In genomic region chr17:41785876-41786226, GRCh38 we compare ENCODE assay signal across 8 cellular contexts. TPM values are rescaled to one million over a fixed set of nuclear protein-coding genes. Genes with fewer than 3 reads are reported as not detected.
DNase-seq lines count a peak whose midpoint lies in the region; ATAC-seq, FAIRE-seq and TF ChIP-seq lines count a peak whose summit lies in the region.

No MANE protein-coding gene starts in this region.

- H3K4me1 Mint-ChIP-seq in T-helper 2 cell treated with Interferon-gamma antibody and Interleukin-4, amounts not matched to agents 5 μg/mL and 100 μg/mL, for 36 hours (ENCODE audit: low read depth), result peaks cover 26% of the 10 kb centered on the region
- H3K4me1 Mint-ChIP-seq in activated CD8-positive, alpha-beta T cell treated with anti-CD3 and anti-CD28 coated beads, Interleukin-2, amount 10 ng/mL, durations not matched to agents 7 days and 5 days (ENCODE audit: low read depth), result peaks cover 40% of the 10 kb centered on the region

- peak overlapping the region; percentile 93 for H3K27ac ChIP-seq in hepatocyte
- peak overlapping the region; percentile 60 for H3K27ac ChIP-seq in smooth muscle cell (ENCODE audit: low read depth)

- H3K4me3 Mint-ChIP-seq in T-helper 2 cell treated with Interferon-gamma antibody and Interleukin-4, amounts not matched to agents 5 μg/mL and 100 μg/mL, for 36 hours, result peak overlapping the region; percentile 48
- peak overlapping the region; percentile 25 for H3K4me3 Mint-ChIP-seq in activated CD8-positive, alpha-beta T cell treated with anti-CD3 and anti-CD28 coated beads, Interleukin-2, amount 10 ng/mL, durations not matched to agents 7 days and 5 days

- no peaks in the 10 kb centered on the region for H3K36me3 Mint-ChIP-seq in T-helper 2 cell treated with Interferon-gamma antibody and Interleukin-4, amounts not matched to agents 5 μg/mL and 100 μg/mL, for 36 hours (ENCODE audit: low read depth)
- H3K36me3 Mint-ChIP-seq in activated CD8-positive, alpha-beta T cell treated with anti-CD3 and anti-CD28 coated beads, Interleukin-2, amount 10 ng/mL, durations not matched to agents 7 days and 5 days (ENCODE audit: low read depth), result no peaks in the 10 kb centered on the region

- H3K9me3 ChIP-seq in hepatocyte (ENCODE audit: low read depth), result no peaks in the 10 kb centered on the region
- no peaks in the 10 kb centered on the region for H3K9me3 ChIP-seq in smooth muscle cell (replicated peaks; ENCODE audit: low read depth)

- H4K20me1 ChIP-seq in hepatocyte (ENCODE audit: insufficient read depth, poor library complexity, severe bottlenecking), result peaks cover 40% of the 10 kb centered on the region
- H4K20me1 ChIP-seq in smooth muscle cell (ENCODE audit: low read depth), result peaks cover 44% of the 10 kb centered on the region

- CTCF ChIA-PET in activated CD8-positive, alpha-beta T cell treated with anti-CD3 and anti-CD28 coated beads, Interleukin-2, amount 10 ng/mL, durations not matched to agents 7 days and 5 days (lab: Charles Lee), result interaction anchor here (0.8 to 2.0 kb wide), 14 partner anchors 8 to 173 kb away, joined by 3 to 18 read pairs (median 4); partner anchors contain the start of gene P3H4

- TF ChIP-seq CTCF in hepatocyte (IDR thresholded peaks at IDR 0.05; ENCODE audit: poor library complexity) (no peak), smooth muscle cell (IDR thresholded peaks at IDR 0.05; ENCODE audit: borderline replicate concordance, insufficient read depth, poor library complexity, severe bottlenecking) (no peak)

- POLR2A ChIA-PET in activated CD8-positive, alpha-beta T cell treated with anti-CD3 and anti-CD28 coated beads, Interleukin-2, amount 10 ng/mL, durations not matched to agents 7 days and 5 days (lab: Charles Lee), result interaction anchor here (0.6 kb wide), 1 partner anchor 142 kb away, joined by 3 read pairs; no protein-coding TSS in a partner anchor

- H3F3A ChIP-seq in smooth muscle cell (ENCODE audit: low read depth), result peaks cover 10% of the 10 kb centered on the region

- peaks cover 34% of the 10 kb centered on the region for H3K27me3 Mint-ChIP-seq in T-helper 2 cell treated with Interferon-gamma antibody and Interleukin-4, amounts not matched to agents 5 μg/mL and 100 μg/mL, for 36 hours (ENCODE audit: low read depth)
- H3K27me3 Mint-ChIP-seq in activated CD8-positive, alpha-beta T cell treated with anti-CD3 and anti-CD28 coated beads, Interleukin-2, amount 10 ng/mL, durations not matched to agents 7 days and 5 days (ENCODE audit: low read depth), result peaks cover 34% of the 10 kb centered on the region

- H2AFZ ChIP-seq in hepatocyte, result no peak overlapping the region
- no peak overlapping the region for H2AFZ ChIP-seq in smooth muscle cell (ENCODE audit: low read depth)

- FAIRE-seq in GM19239 (lab: Jason Lieb, UNC), result no peak

- WGBS in hepatocyte (ENCODE audit: low lambda C conversion rate, missing lambda C conversion rate), result 2% methylated on average over 14 of the region's 21 CpGs
- WGBS in smooth muscle cell (ENCODE audit: low lambda C conversion rate), result 2% methylated on average over 18 of the region's 21 CpGs

- no peaks in the 10 kb centered on the region for H3K9me3 Mint-ChIP-seq in T-helper 2 cell treated with Interferon-gamma antibody and Interleukin-4, amounts not matched to agents 5 μg/mL and 100 μg/mL, for 36 hours
- H3K9me3 Mint-ChIP-seq in activated CD8-positive, alpha-beta T cell treated with anti-CD3 and anti-CD28 coated beads, Interleukin-2, amount 10 ng/mL, durations not matched to agents 7 days and 5 days (ENCODE audit: insufficient read depth), result no peaks in the 10 kb centered on the region

- H3K4me2 ChIP-seq in hepatocyte (peak overlapping the region; percentile 85), smooth muscle cell (peak overlapping the region; percentile 85)

- no peak for DNase-seq in T-helper 2 cell treated with Interferon-gamma antibody and Interleukin-4, amounts not matched to agents 5 μg/mL and 100 μg/mL, for 36 hours (ENCODE audit: low spot score)
- DNase-seq in T-helper 2 cell (no peak), hepatocyte (ENCODE audit: low spot score) (peak; percentile 86), smooth muscle cell (lab: John Stamatoyannopoulos, UW; ENCODE audit: unreplicated experiment) (no peak), GM19239 (ENCODE audit: insufficient read length, low spot score) (no peak), cerebellar cortex (ENCODE audit: low spot score) (no peak)
- no peak for DNase-seq in activated CD8-positive, alpha-beta T cell treated with anti-CD3 and anti-CD28 coated beads, Interleukin-2, amount 10 ng/mL, durations not matched to agents 7 days and 5 days
- no peak for DNase-seq in activated effector memory CD4-positive, alpha-beta T cell treated with anti-CD3 and anti-CD28 coated beads, Interleukin-2, amount 50 U/mL, for 16 hours

- peak overlapping the region; percentile 72 for H3K9ac ChIP-seq in smooth muscle cell (ENCODE audit: low read depth)

- H3K4me3 ChIP-seq in hepatocyte (peak overlapping the region; percentile 28), smooth muscle cell (peak overlapping the region; percentile 63)

- H3K27ac Mint-ChIP-seq in T-helper 2 cell treated with Interferon-gamma antibody and Interleukin-4, amounts not matched to agents 5 μg/mL and 100 μg/mL, for 36 hours, result no peak overlapping the region
- no peak overlapping the region for H3K27ac Mint-ChIP-seq in activated CD8-positive, alpha-beta T cell treated with anti-CD3 and anti-CD28 coated beads, Interleukin-2, amount 10 ng/mL, durations not matched to agents 7 days and 5 days

- H3K9me2 ChIP-seq in hepatocyte (replicated peaks; ENCODE audit: insufficient read depth), result no peaks in the 10 kb centered on the region

- H3K79me2 ChIP-seq in hepatocyte (peaks cover 50% of the 10 kb centered on the region), smooth muscle cell (ENCODE audit: low read depth) (peaks cover 46% of the 10 kb centered on the region)

- no peak for ATAC-seq in activated CD8-positive, alpha-beta T cell treated with anti-CD3 and anti-CD28 coated beads, Interleukin-2, amount 10 ng/mL, durations not matched to agents 7 days and 5 days

- H3K27me3 ChIP-seq in hepatocyte, result no peaks in the 10 kb centered on the region
- no peaks in the 10 kb centered on the region for H3K27me3 ChIP-seq in smooth muscle cell (ENCODE audit: low read depth)

- H3K36me3 ChIP-seq in hepatocyte (replicated peaks; ENCODE audit: insufficient read depth, low read depth) (no peaks in the 10 kb centered on the region), smooth muscle cell (ENCODE audit: low read depth) (no peaks in the 10 kb centered on the region)

- H3K4me1 ChIP-seq in hepatocyte (ENCODE audit: insufficient read depth) (peaks cover 12% of the 10 kb centered on the region), smooth muscle cell (ENCODE audit: low read depth) (peaks cover 22% of the 10 kb centered on the region)

RNA-seq across cellular contexts. Expression of gene JUP, which starts 0.7 kb away (rescaled TPM):
- 1 to 10 TPM; 5.2 to 6.0 TPM for total RNA-seq in activated CD8-positive, alpha-beta T cell treated with anti-CD3 and anti-CD28 coated beads, Interleukin-2, amount 10 ng/mL, durations not matched to agents 7 days and 5 days
- total RNA-seq in hepatocyte, result 162 and 209 TPM in 2 replicates
- 191 and 214 TPM in 2 replicates for polyA plus RNA-seq in hepatocyte
- total RNA-seq in smooth muscle cell, result 167 and 238 TPM in 2 replicates
- 124 and 277 TPM in 2 replicates for polyA plus RNA-seq in smooth muscle cell

RNA-seq across cellular contexts. Expression of gene P3H4, which starts 25.9 kb away (rescaled TPM):
- 1 to 10 TPM; 2.7 to 3.5 TPM for total RNA-seq in activated CD8-positive, alpha-beta T cell treated with anti-CD3 and anti-CD28 coated beads, Interleukin-2, amount 10 ng/mL, durations not matched to agents 7 days and 5 days
- total RNA-seq in hepatocyte (62.6 and 66.2 TPM in 2 replicates), smooth muscle cell (77.4 and 98.6 TPM in 2 replicates)
- polyA plus RNA-seq in hepatocyte (109 and 110 TPM in 2 replicates), smooth muscle cell (149 and 186 TPM in 2 replicates)

RNA-seq across cellular contexts. Expression of gene FKBP10, which starts 27.0 kb away (rescaled TPM):
- not detected for total RNA-seq in activated CD8-positive, alpha-beta T cell treated with anti-CD3 and anti-CD28 coated beads, Interleukin-2, amount 10 ng/mL, durations not matched to agents 7 days and 5 days
- total RNA-seq in hepatocyte (239 and 290 TPM in 2 replicates), smooth muscle cell (603 and 724 TPM in 2 replicates)
- polyA plus RNA-seq in hepatocyte (88.0 and 92.0 TPM in 2 replicates), smooth muscle cell (253 and 289 TPM in 2 replicates)

RNA-seq across cellular contexts. Expression of gene NT5C3B, which starts 50.2 kb away (rescaled TPM):
- 10 to 100 TPM; 15.7 to 17.8 TPM for total RNA-seq in activated CD8-positive, alpha-beta T cell treated with anti-CD3 and anti-CD28 coated beads, Interleukin-2, amount 10 ng/mL, durations not matched to agents 7 days and 5 days
- total RNA-seq in hepatocyte (47.7 and 51.8 TPM in 2 replicates), smooth muscle cell (38.4 and 46.8 TPM in 2 replicates)
- polyA plus RNA-seq in hepatocyte (85.1 and 87.8 TPM in 2 replicates), smooth muscle cell (72.2 and 76.3 TPM in 2 replicates)

RNA-seq across cellular contexts. Expression of gene HAP1, which starts 51.4 kb away (rescaled TPM):
- under 1 TPM; 0.08 to 0.11 TPM for total RNA-seq in activated CD8-positive, alpha-beta T cell treated with anti-CD3 and anti-CD28 coated beads, Interleukin-2, amount 10 ng/mL, durations not matched to agents 7 days and 5 days
- total RNA-seq in hepatocyte, result 0.03 and 0.08 TPM in 2 replicates
- 0.18 and 0.44 TPM in 2 replicates for polyA plus RNA-seq in hepatocyte
- 0.04 and 0.36 TPM in 2 replicates for total RNA-seq in smooth muscle cell
- polyA plus RNA-seq in smooth muscle cell, result 0.54 and 0.73 TPM in 2 replicates

Comparison
In these comparisons a context has a peak if more than half of its experiments do, and no peak if none do; other contexts are left out.
1. RNA of gene JUP, which starts 0.7 kb away (total RNA-seq): 167 to 238 TPM in smooth muscle cell and 162 to 209 TPM in hepatocyte; 5.2 to 6.0 TPM in activated CD8-positive, alpha-beta T cell treated with anti-CD3 and anti-CD28 coated beads, Interleukin-2, amount 10 ng/mL, durations not matched to agents 7 days and 5 days; every median in the first group is over 10 times any median in the second.
2. RNA of gene P3H4, which starts 25.9 kb away (total RNA-seq): 77.4 to 98.6 TPM in smooth muscle cell and 62.6 to 66.2 TPM in hepatocyte; 2.7 to 3.5 TPM in activated CD8-positive, alpha-beta T cell treated with anti-CD3 and anti-CD28 coated beads, Interleukin-2, amount 10 ng/mL, durations not matched to agents 7 days and 5 days; every median in the first group is over 10 times any median in the second.
3. RNA of gene FKBP10, which starts 27.0 kb away (total RNA-seq): 603 to 724 TPM in smooth muscle cell and 239 to 290 TPM in hepatocyte; not detected in activated CD8-positive, alpha-beta T cell treated with anti-CD3 and anti-CD28 coated beads, Interleukin-2, amount 10 ng/mL, durations not matched to agents 7 days and 5 days; every median in the first group is over 100 times any median in the second.